ENCODE assay signal across 9 cellular contexts in the genomic region with DNA sequence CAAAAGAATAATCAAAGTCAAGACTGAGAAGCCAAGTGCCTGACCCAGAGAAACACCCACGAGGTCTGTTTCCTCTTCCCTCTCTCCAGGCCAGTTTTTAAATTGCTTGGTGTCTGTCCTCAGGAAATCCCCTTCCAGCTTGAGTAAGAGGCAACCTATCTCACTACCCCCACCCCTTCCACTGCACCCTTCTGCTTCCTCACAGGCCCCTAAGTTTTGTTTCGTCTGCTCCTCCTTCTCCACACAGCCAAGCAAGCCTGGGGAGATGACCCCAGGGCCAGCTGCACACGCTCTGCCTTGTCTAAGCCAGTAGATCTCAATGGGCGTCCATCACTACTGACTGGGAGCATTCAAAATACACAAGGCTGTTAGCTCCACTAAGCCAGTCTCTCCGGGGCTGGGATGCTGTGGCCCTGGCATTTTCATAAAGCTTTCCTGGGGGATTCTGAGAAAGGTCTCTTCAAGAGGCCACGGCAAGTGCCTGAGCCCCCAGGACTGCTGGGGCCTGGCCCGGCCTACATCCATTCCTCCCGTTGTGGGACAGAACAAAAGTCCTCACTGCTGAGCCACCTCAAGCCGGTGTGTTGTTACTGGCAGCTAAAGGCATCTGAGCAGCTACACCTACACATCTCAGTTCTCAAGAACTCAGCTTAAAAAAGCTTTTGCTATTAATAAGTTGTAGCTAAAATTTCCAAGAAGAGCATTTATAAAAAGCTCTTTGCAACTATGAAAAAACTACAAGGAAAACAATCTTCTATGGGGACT. TPM values are rescaled to one million over a fixed set of nuclear protein-coding genes. Genes with fewer than 3 reads are reported as not detected.
DNase-seq lines count a peak whose midpoint lies in the region; ATAC-seq, FAIRE-seq and TF ChIP-seq lines count a peak whose summit lies in the region.
"Had no signal": no experiment of that assay in that cellular context is flagged by ENCODE, and none has a peak within 500 bp of the region (broad histone marks: within the 10 kb centered on the region; RNA-seq: fewer than 3 reads in every experiment).

No MANE protein-coding gene starts in this region.

- peak; percentile 79 for DNase-seq in GM10248 (ENCODE audit: extremely low spot score)
- no peak for DNase-seq in activated naive CD4-positive, alpha-beta T cell treated with anti-CD3 and anti-CD28 coated beads, Interleukin-2, amount 50 U/mL, for 72 hours (ENCODE audit: low spot score in 2 of 2)
- DNase-seq in naive thymus-derived CD8-positive, alpha-beta T cell = no peak
- DNase-seq in germinal center (ENCODE audit: low spot score) = no peak
- no peak for DNase-seq in RCC 7860 (ENCODE audit: low spot score)
- DNase-seq: NCI-H226 had no signal

- no peaks in the 10 kb centered on the region for H3K9me3 Mint-ChIP-seq in activated naive CD4-positive, alpha-beta T cell treated with anti-CD3 and anti-CD28 coated beads, Interleukin-2, amount 50 U/mL, for 72 hours
- no peaks in the 10 kb centered on the region for H3K9me3 Mint-ChIP-seq in naive thymus-derived CD8-positive, alpha-beta T cell

- no peak overlapping the region for H3K4me3 Mint-ChIP-seq in naive thymus-derived CD8-positive, alpha-beta T cell

- POLR2A ChIA-PET in GM10248 (lab: Yijun Ruan, JAX) = interaction anchor here (0.6 to 3.8 kb wide), 6 partner anchors 17 to 956 kb away, joined by 3 to 36 read pairs (median 4); partner anchors contain the start of genes ATF5 and NUP62
- POLR2A ChIA-PET in naive thymus-derived CD8-positive, alpha-beta T cell (lab: Charles Lee) = interaction anchor here (0.6 to 0.8 kb wide), 2 partner anchors 15 to 18 kb away, joined by 5 read pairs; partner anchors contain the start of gene NUP62

- peak overlapping the region; percentile 75 to 91 for H3K27ac Mint-ChIP-seq in activated naive CD4-positive, alpha-beta T cell treated with anti-CD3 and anti-CD28 coated beads, Interleukin-2, amount 50 U/mL, for 72 hours
- H3K27ac Mint-ChIP-seq in naive thymus-derived CD8-positive, alpha-beta T cell = peak overlapping the region; percentile 49 to 93 (median 84)

- H3K36me3 Mint-ChIP-seq in activated naive CD4-positive, alpha-beta T cell treated with anti-CD3 and anti-CD28 coated beads, Interleukin-2, amount 50 U/mL, for 72 hours = peaks cover 12 to 71% of the 10 kb centered on the region in 2 donors
- peaks cover 4 to 59% (median 5%) of the 10 kb centered on the region in 3 donors for H3K36me3 Mint-ChIP-seq in naive thymus-derived CD8-positive, alpha-beta T cell

- no peaks in the 10 kb centered on the region for H3K27me3 Mint-ChIP-seq in naive thymus-derived CD8-positive, alpha-beta T cell

- TF ChIP-seq CTCF in GM10248 (IDR thresholded peaks at IDR 0.05; ENCODE audit: control extremely low read depth, extremely low read depth, low read depth, missing control alignments) = no peak

- ATAC-seq in HG03108 (IDR thresholded peaks at IDR 0.05; ENCODE audit: unreplicated experiment) (peak; percentile 32), HG02840 (IDR thresholded peaks at IDR 0.05; ENCODE audit: low FRiP score, unreplicated experiment) (no peak), GM21360 (IDR thresholded peaks at IDR 0.05; ENCODE audit: unreplicated experiment) (no peak)
- peak; percentile 73 to 84 for ATAC-seq in activated naive CD4-positive, alpha-beta T cell treated with anti-CD3 and anti-CD28 coated beads, Interleukin-2, amount 50 U/mL, for 72 hours
- no peak for ATAC-seq in naive thymus-derived CD8-positive, alpha-beta T cell

- FAIRE-seq in RCC 7860 (lab: Jason Lieb, UNC) = no peak

- peaks cover 12 to 33% (median 25%) of the 10 kb centered on the region in 4 donors for H3K4me1 Mint-ChIP-seq in naive thymus-derived CD8-positive, alpha-beta T cell

- CTCF ChIA-PET in GM10248 (lab: Yijun Ruan, JAX) = interaction anchor here (0.9 to 5.1 kb wide), 7 partner anchors 11 to 43 kb away, joined by 3 to 28 read pairs (median 10); partner anchors contain the start of genes ATF5 and NUP62

RNA-seq across cellular contexts. Expression of gene IL4I1, which starts 14.9 kb away (rescaled TPM):
- 10 to 100 TPM in 1 of 2 donors, 1 to 10 TPM in 1; 6.3 to 11.1 TPM for total RNA-seq in activated naive CD4-positive, alpha-beta T cell treated with anti-CD3 and anti-CD28 coated beads, Interleukin-2, amount 50 U/mL, for 72 hours
- total RNA-seq in naive thymus-derived CD8-positive, alpha-beta T cell = 1 to 10 TPM in 1 of 2 experiments, under 1 TPM in 1; 0.85 to 1.1 TPM
- under 1 TPM; 0.24 to 0.26 (median 0.25) TPM for polyA plus RNA-seq in naive thymus-derived CD8-positive, alpha-beta T cell

RNA-seq across cellular contexts. Expression of gene ATF5, which starts 17.4 kb away (rescaled TPM):
- total RNA-seq in activated naive CD4-positive, alpha-beta T cell treated with anti-CD3 and anti-CD28 coated beads, Interleukin-2, amount 50 U/mL, for 72 hours = 10 to 100 TPM in 1 of 2 donors, 1 to 10 TPM in 1; 7.7 to 13.2 TPM
- total RNA-seq in naive thymus-derived CD8-positive, alpha-beta T cell = 1 to 10 TPM; 8.4 to 9.2 TPM
- polyA plus RNA-seq in naive thymus-derived CD8-positive, alpha-beta T cell = under 1 TPM; 0.71 to 0.97 (median 0.84) TPM

RNA-seq across cellular contexts. Expression of gene NUP62, which starts 17.7 kb away (rescaled TPM):
- 100 to 1,000 TPM in 1 of 2 donors, 10 to 100 TPM in 1; 82.5 to 109 TPM for total RNA-seq in activated naive CD4-positive, alpha-beta T cell treated with anti-CD3 and anti-CD28 coated beads, Interleukin-2, amount 50 U/mL, for 72 hours
- 10 to 100 TPM; 53.9 to 61.4 TPM for total RNA-seq in naive thymus-derived CD8-positive, alpha-beta T cell
- polyA plus RNA-seq in naive thymus-derived CD8-positive, alpha-beta T cell = 10 to 100 TPM; 38.5 to 54.5 (median 49.1) TPM

RNA-seq across cellular contexts. Expression of gene TBC1D17, which starts 34.1 kb away (rescaled TPM):
- 10 to 100 TPM; 28.8 to 53.0 TPM for total RNA-seq in activated naive CD4-positive, alpha-beta T cell treated with anti-CD3 and anti-CD28 coated beads, Interleukin-2, amount 50 U/mL, for 72 hours
- total RNA-seq in naive thymus-derived CD8-positive, alpha-beta T cell = 10 to 100 TPM; 92.7 to 94.0 TPM
- polyA plus RNA-seq in naive thymus-derived CD8-positive, alpha-beta T cell = 10 to 100 TPM in 2 of 3 donors, 1 to 10 TPM in 1; 8.1 to 17.7 (median 11.3) TPM

RNA-seq across cellular contexts. Expression of gene AKT1S1, which starts 34.4 kb away (rescaled TPM):
- total RNA-seq in activated naive CD4-positive, alpha-beta T cell treated with anti-CD3 and anti-CD28 coated beads, Interleukin-2, amount 50 U/mL, for 72 hours = 10 to 100 TPM; 16.9 to 34.4 TPM
- total RNA-seq in naive thymus-derived CD8-positive, alpha-beta T cell = 10 to 100 TPM; 28.4 to 30.4 TPM
- polyA plus RNA-seq in naive thymus-derived CD8-positive, alpha-beta T cell = 1 to 10 TPM; 2.6 to 4.5 (median 3.9) TPM

Comparison
In these comparisons a context has a peak if more than half of its experiments do, and no peak if none do; other contexts are left out.
1. ATAC-seq: peak in HG03108 (single experiment) and activated naive CD4-positive, alpha-beta T cell treated with anti-CD3 and anti-CD28 coated beads, Interleukin-2, amount 50 U/mL, for 72 hours (2 of 2); none in naive thymus-derived CD8-positive, alpha-beta T cell (0 of 2), HG02840 (single experiment) and GM21360 (single experiment).